ENCODE assay signal across 1 cellular context in the genomic region with DNA sequence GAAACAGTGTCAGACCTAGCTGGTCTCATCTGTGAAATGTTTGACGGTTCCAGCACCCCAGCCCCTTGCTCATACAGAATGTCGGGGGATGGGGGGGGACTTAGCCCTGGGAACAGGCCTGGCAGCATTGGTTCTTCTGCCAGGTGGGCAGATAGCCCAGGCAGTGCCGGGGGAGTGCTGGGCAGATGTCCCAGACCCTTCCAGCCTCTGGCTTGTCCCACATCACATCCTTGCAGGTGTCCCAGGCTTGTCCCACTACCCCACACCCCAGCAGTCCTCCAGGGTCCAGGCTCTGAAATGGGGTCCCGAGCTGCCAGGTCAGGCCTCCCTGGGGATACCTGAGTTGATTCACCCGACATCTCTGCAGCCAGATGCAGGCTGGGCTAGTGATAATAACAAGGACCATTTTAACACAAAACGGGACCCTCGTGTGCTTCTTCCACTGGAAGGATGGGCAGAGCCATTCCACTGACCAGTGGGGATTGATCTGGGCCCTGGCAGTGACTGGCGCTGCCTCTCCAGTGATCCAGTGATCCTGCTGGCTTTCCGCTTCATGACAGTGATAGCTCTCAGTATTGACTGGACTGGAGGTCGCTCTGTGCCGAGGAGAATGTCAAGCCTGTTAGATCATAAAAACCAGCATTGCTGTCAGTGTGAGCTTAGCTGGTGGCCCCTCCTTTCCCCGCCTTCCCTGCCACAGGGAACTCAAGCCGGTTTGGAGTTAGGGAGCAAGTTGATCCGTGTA.
TF ChIP-seq lines count a peak whose summit lies in the region.

No MANE protein-coding gene starts in this region.

TF ChIP-seq in H1, 55 proteins besides CTCF, POLR2A, EP300 and RAD21:
- TF ChIP-seq FOSL1 (IDR thresholded peaks at IDR 0.05; ENCODE audit: insufficient read depth, low read depth, low read length) (no peak), TEAD4 (IDR thresholded peaks at IDR 0.05; ENCODE audit: low read depth, low read length) (no peak)
